23 cellular contexts compared by ENCODE assay signal in the genomic region with DNA sequence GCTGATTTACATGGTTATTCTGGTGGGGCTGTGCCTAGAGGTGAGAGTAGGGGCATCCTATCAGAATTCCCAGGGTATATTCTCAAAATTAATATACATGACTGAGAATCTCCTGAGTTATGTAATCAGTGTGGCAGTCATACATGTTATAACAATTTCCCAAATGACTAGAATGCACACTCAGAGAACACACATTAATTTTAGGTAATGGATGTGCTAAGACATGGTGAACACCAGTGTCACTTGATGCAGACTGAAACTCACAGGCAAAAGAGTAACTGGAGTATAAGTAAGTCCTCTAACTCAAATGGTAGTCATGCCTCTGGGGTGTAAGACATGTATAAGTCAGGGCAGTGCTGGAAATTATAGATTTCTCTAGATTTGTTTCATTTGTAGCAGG.
DNase-seq lines count a peak whose midpoint lies in the region; ATAC-seq and TF ChIP-seq lines count a peak whose summit lies in the region.
"Had no signal": no experiment of that assay in that cellular context is flagged by ENCODE, and none has a peak within 500 bp of the region (broad histone marks: within the 10 kb centered on the region; RNA-seq: fewer than 3 reads in every experiment).

No MANE protein-coding gene starts in this region.

- H3K4me2 ChIP-seq in GM23338 (no peak overlapping the region), SK-N-SH (peak overlapping the region; percentile 53; the same call in 1 of the 2 replicates)

- no peak for TF ChIP-seq CTCF in GM23338 (conservative IDR thresholded peaks at IDR 0.05; ENCODE audit: low read depth in 2 of 2)
- TF ChIP-seq CTCF in SK-N-SH (IDR thresholded peaks at IDR 0.05): no peak
- TF ChIP-seq CTCF in foreskin keratinocyte (conservative IDR thresholded peaks at IDR 0.05): no peak

- peak overlapping the region; percentile 61; the same call in 1 of the 2 replicates for H2AFZ ChIP-seq in GM23338
- H2AFZ ChIP-seq in SK-N-SH (ENCODE audit: low read depth): peak overlapping the region; percentile 77

- no peak overlapping the region for H3K4me3 ChIP-seq in GM23338
- no peak overlapping the region for H3K4me3 ChIP-seq in SK-N-SH (ENCODE audit: low read depth in 2 of 2, low read length in 1 of 2)
- H3K4me3 ChIP-seq in stomach smooth muscle (ENCODE audit: low read length in 2 of 2): no peak overlapping the region
- H3K4me3 ChIP-seq: esophagus muscularis mucosa had no signal

- no peaks in the 10 kb centered on the region for H3K9me3 ChIP-seq in SK-N-SH
- no peaks in the 10 kb centered on the region for H3K9me3 ChIP-seq in stomach smooth muscle (ENCODE audit: control insufficient read depth in 2 of 2, low read length in 2 of 2)
- H3K9me3 ChIP-seq: BE2C, esophagus muscularis mucosa had no signal

- no peaks in the 10 kb centered on the region for H3K9me3 Mint-ChIP-seq in GM23338
- H3K9me3 Mint-ChIP-seq: activated CD4-positive, alpha-beta memory T cell treated with anti-CD3 and anti-CD28 coated beads for 36 hours; central memory CD8-positive, alpha-beta T cell; memory B cell; stimulated activated naive CD8-positive, alpha-beta T cell treated with anti-CD3 and anti-CD28 coated beads, Interleukin-15, Interleukin-2, amounts not matched to agents 100 ng/mL and 50 ng/mL, for 24 hours had no signal

- H3K27me3 Mint-ChIP-seq in GM23338 (ENCODE audit: insufficient read depth, low read depth, poor library complexity): no peaks in the 10 kb centered on the region

- no peaks in the 10 kb centered on the region for H3K4me1 ChIP-seq in GM23338 (ENCODE audit: insufficient read depth)
- H3K4me1 ChIP-seq in SK-N-SH (ENCODE audit: control insufficient read depth in 1 of 2, insufficient read depth in 2 of 2, low read depth in 1 of 2, low read length in 1 of 2): peaks cover 0 to 15% of the 10 kb centered on the region in 2 experiments; a peak in 2 of 4 replicates
- H3K4me1 ChIP-seq in foreskin keratinocyte: peaks cover 13% of the 10 kb centered on the region
- no peaks in the 10 kb centered on the region for H3K4me1 ChIP-seq in stomach smooth muscle (ENCODE audit: control insufficient read depth, insufficient read depth, low read length)
- H3K4me1 ChIP-seq: BE2C had no signal

- no peak for TF ChIP-seq RAD21 in SK-N-SH (IDR thresholded peaks at IDR 0.05; ENCODE audit: low read length)

- ATAC-seq in GM23338 (no peak), foreskin keratinocyte (peak; percentile 20)
- ATAC-seq: natural killer cell had no signal

- H3K36me3 Mint-ChIP-seq in GM23338 (ENCODE audit: low read depth): no peaks in the 10 kb centered on the region
- H3K36me3 Mint-ChIP-seq: activated CD4-positive, alpha-beta memory T cell treated with anti-CD3 and anti-CD28 coated beads for 36 hours; memory B cell; natural killer cell had no signal

- no peaks in the 10 kb centered on the region for H3K27me3 ChIP-seq in GM23338 (ENCODE audit: insufficient read depth)
- no peaks in the 10 kb centered on the region for H3K27me3 ChIP-seq in SK-N-SH (ENCODE audit: insufficient read depth)
- H3K27me3 ChIP-seq in foreskin keratinocyte: no peaks in the 10 kb centered on the region
- no peaks in the 10 kb centered on the region for H3K27me3 ChIP-seq in stomach smooth muscle (ENCODE audit: control insufficient read depth in 1 of 2, insufficient read depth in 2 of 2, low read length in 2 of 2)
- H3K27me3 ChIP-seq: BE2C, esophagus muscularis mucosa had no signal

- H3K79me2 ChIP-seq in GM23338 (replicated peaks; ENCODE audit: insufficient read depth) (no peaks in the 10 kb centered on the region), SK-N-SH (ENCODE audit: insufficient read depth) (no peaks in the 10 kb centered on the region; the same call in 1 of the 2 replicates)

- no peak overlapping the region for H3K4me3 Mint-ChIP-seq in GM23338
- H3K4me3 Mint-ChIP-seq: activated CD4-positive, alpha-beta memory T cell treated with anti-CD3 and anti-CD28 coated beads for 36 hours; central memory CD8-positive, alpha-beta T cell; memory B cell; natural killer cell; stimulated activated naive CD8-positive, alpha-beta T cell treated with anti-CD3 and anti-CD28 coated beads, Interleukin-15, Interleukin-2, amounts not matched to agents 100 ng/mL and 50 ng/mL, for 24 hours; T-helper 1 cell treated with Interleukin-12 subunit alpha and Interleukin-12 subunit beta and Interleukin-4 antibody, amounts not matched to agents 30 μg/mL and 1 μg/mL, for 36 hours had no signal

- H4K20me1 ChIP-seq in GM23338 (replicated peaks; ENCODE audit: insufficient read depth) (no peaks in the 10 kb centered on the region), SK-N-SH (ENCODE audit: insufficient read depth) (no peaks in the 10 kb centered on the region)

- CTCF ChIA-PET in SK-N-SH (lab: Yijun Ruan, JAX): interaction anchor here (0.6 kb wide), 1 partner anchor 34 kb away, joined by 3 read pairs; no protein-coding TSS in a partner anchor

- no peak for TF ChIP-seq EP300 in SK-N-SH (IDR thresholded peaks at IDR 0.05; ENCODE audit: borderline replicate concordance in 1 of 2, low read depth in 1 of 2, low read length in 1 of 2)

- H3K9me2 ChIP-seq in GM23338 (ENCODE audit: insufficient read depth): no peaks in the 10 kb centered on the region
- no peaks in the 10 kb centered on the region for H3K9me2 ChIP-seq in SK-N-SH

- POLR2A ChIA-PET in SK-N-SH (lab: Yijun Ruan, JAX): no interaction called here

- no peak overlapping the region for H3K27ac Mint-ChIP-seq in GM23338
- H3K27ac Mint-ChIP-seq: activated CD4-positive, alpha-beta memory T cell treated with anti-CD3 and anti-CD28 coated beads for 36 hours; memory B cell; natural killer cell; stimulated activated naive CD8-positive, alpha-beta T cell treated with anti-CD3 and anti-CD28 coated beads, Interleukin-15, Interleukin-2, amounts not matched to agents 100 ng/mL and 50 ng/mL, for 24 hours had no signal

- H3F3A ChIP-seq in GM23338 (replicated peaks; ENCODE audit: low read depth) (no peaks in the 10 kb centered on the region), SK-N-SH (replicated peaks; ENCODE audit: insufficient read depth) (peaks cover 34% of the 10 kb centered on the region)

- H3K4me1 Mint-ChIP-seq in GM23338: peaks cover 10% of the 10 kb centered on the region; the same call in 2 of the 3 replicates
- H3K4me1 Mint-ChIP-seq: central memory CD8-positive, alpha-beta T cell; memory B cell; natural killer cell had no signal

- no peak for DNase-seq in GM23338 (ENCODE audit: low spot score)
- no peak for DNase-seq in SK-N-SH
- peak; percentile 36 to 57 for DNase-seq in foreskin keratinocyte
- no peak for DNase-seq in NCI-H774 (lab: John Stamatoyannopoulos, UW)
- DNase-seq in NCI-H1092 treated with DMSO at 0.1 percent for 48 hours (lab: John Stamatoyannopoulos, UW): no peak
- DNase-seq in stimulated activated CD4-positive, alpha-beta T cell treated with anti-CD3 and anti-CD28 coated beads, Interleukin-4, amount 100 ng/mL, for 4 hours: no peak
- DNase-seq: activated CD4-positive, alpha-beta memory T cell treated with anti-CD3 and anti-CD28 coated beads for 36 hours; activated naive CD4-positive, alpha-beta T cell treated with Interleukin-2 at 50 U/mL for 16 hours; activated T-cell treated with anti-CD3 and anti-CD28 coated beads, Interleukin-2, amount 50 U/mL, for 1 hour; amygdala; BE2C; glutamatergic neuron; natural killer cell; NCI-H1436; NCI-H526; SHP77 treated with DMSO at 0.1 percent for 48 hours had no signal

- H3K36me3 ChIP-seq in GM23338 (ENCODE audit: insufficient read depth): no peaks in the 10 kb centered on the region
- H3K36me3 ChIP-seq in SK-N-SH (replicated peaks in 1 of 2; ENCODE audit: control insufficient read depth in 1 of 2, insufficient read depth in 2 of 2, low read length in 1 of 2): peaks cover 0 to 13% of the 10 kb centered on the region in 2 experiments
- H3K36me3 ChIP-seq in stomach smooth muscle (ENCODE audit: control insufficient read depth in 2 of 2, insufficient read depth in 2 of 2, low read length in 2 of 2): no peaks in the 10 kb centered on the region
- H3K36me3 ChIP-seq: BE2C, esophagus muscularis mucosa had no signal

- no peak overlapping the region for H3K27ac ChIP-seq in GM23338 (ENCODE audit: low read depth)
- H3K27ac ChIP-seq in SK-N-SH (ENCODE audit: low read depth in 2 of 2, low read length in 1 of 2): peak overlapping the region; percentile 94 to 95
- H3K27ac ChIP-seq in foreskin keratinocyte: peak overlapping the region; percentile 59
- peak overlapping the region; percentile 46 for H3K27ac ChIP-seq in stomach smooth muscle (ENCODE audit: low read length)
- H3K27ac ChIP-seq: VCaP had no signal

- H3K9ac ChIP-seq in SK-N-SH (peak overlapping the region; percentile 54; the same call in 1 of the 2 replicates), stomach smooth muscle (ENCODE audit: low read length in 2 of 2) (no peak overlapping the region)

TF ChIP-seq in GM23338, 12 proteins besides CTCF, POLR2A, EP300 and RAD21 (continues in another document):
- no peak for TF ChIP-seq EZH2phosphoT487 (IDR thresholded peaks at IDR 0.05; ENCODE audit: unreplicated experiment)
- TF ChIP-seq NANOG (IDR thresholded peaks at IDR 0.05; ENCODE audit: borderline replicate concordance): no peak
- TF ChIP-seq ZNF331 (CRISPR knock-in tag; IDR thresholded peaks at IDR 0.05; ENCODE audit: low read depth): no peak
- no peak for TF ChIP-seq POLR2AphosphoS5 (IDR thresholded peaks at IDR 0.05; ENCODE audit: low read depth)
- no peak for TF ChIP-seq EZH2 (IDR thresholded peaks at IDR 0.05; ENCODE audit: low read depth, unreplicated experiment)
- TF ChIP-seq STAT1 (IDR thresholded peaks at IDR 0.05; ENCODE audit: unreplicated experiment): no peak

TF ChIP-seq in SK-N-SH, 30 proteins besides CTCF, POLR2A, EP300 and RAD21 (continues in another document):
- TF ChIP-seq NRF1 (IDR thresholded peaks at IDR 0.05; ENCODE audit: low read depth, low read length) (no peak), FOXJ3 (CRISPR knock-in tag; IDR thresholded peaks at IDR 0.05) (no peak), GABPA (IDR thresholded peaks at IDR 0.05; ENCODE audit: low read depth) (no peak), NFIC (IDR thresholded peaks at IDR 0.05; ENCODE audit: borderline replicate concordance) (no peak), TAF1 (IDR thresholded peaks at IDR 0.05; ENCODE audit: borderline replicate concordance, low read depth, low read length) (no peak), JUND (IDR thresholded peaks at IDR 0.05) (no peak)

Comparison
In these comparisons a context has a peak if more than half of its experiments do, and no peak if none do; other contexts are left out.
1. DNase-seq: peak in foreskin keratinocyte (2 of 2); none in GM23338 (single experiment), SK-N-SH (single experiment), NCI-H774 (single experiment), NCI-H1092 treated with DMSO at 0.1 percent for 48 hours (single experiment) and stimulated activated CD4-positive, alpha-beta T cell treated with anti-CD3 and anti-CD28 coated beads, Interleukin-4, amount 100 ng/mL, for 4 hours (0 of 2).